11 cellular contexts compared by ENCODE assay signal in the genomic region with DNA sequence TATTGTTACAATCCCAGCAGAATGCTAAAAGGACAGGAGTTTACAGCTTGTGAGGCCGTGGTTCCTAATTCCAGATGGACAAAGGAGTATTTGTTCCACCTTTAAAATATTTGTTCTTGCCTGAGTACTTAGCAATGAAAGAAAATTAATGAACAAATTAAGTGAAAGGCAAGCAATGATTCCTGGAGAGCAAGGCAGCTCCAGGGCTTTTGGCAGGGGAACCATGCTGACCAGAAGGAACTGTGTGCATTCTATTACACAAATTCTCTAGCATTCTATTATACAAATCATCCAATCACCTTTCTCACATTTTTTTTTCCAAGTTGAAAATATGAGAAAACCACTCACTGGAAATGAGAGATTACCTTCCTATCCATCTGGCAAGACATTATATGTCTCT. TPM values are rescaled to one million over a fixed set of nuclear protein-coding genes. Genes with fewer than 3 reads are reported as not detected.
DNase-seq lines count a peak whose midpoint lies in the region; ATAC-seq and TF ChIP-seq lines count a peak whose summit lies in the region.
"Had no signal": no experiment of that assay in that cellular context is flagged by ENCODE, and none has a peak within 500 bp of the region (broad histone marks: within the 10 kb centered on the region; RNA-seq: fewer than 3 reads in every experiment).

No MANE protein-coding gene starts in this region.

- H3K36me3 Mint-ChIP-seq in activated CD4-positive, alpha-beta T cell treated with anti-CD3 and anti-CD28 coated beads, Interleukin-2, amount 10 ng/mL, durations not matched to agents 24 days and 14 days (ENCODE audit: low read depth) = peaks cover 12% of the 10 kb centered on the region
- H3K36me3 Mint-ChIP-seq in activated CD4-positive, alpha-beta memory T cell treated with anti-CD3 and anti-CD28 coated beads, Interleukin-2, amount 10 ng/mL, durations not matched to agents 7 days and 5 days (ENCODE audit: low read depth) = peaks cover 10% of the 10 kb centered on the region
- H3K36me3 Mint-ChIP-seq in immature natural killer cell = peaks cover 6 to 14% (median 7%) of the 10 kb centered on the region in 3 donors

- peaks cover 24% of the 10 kb centered on the region for H3F3A ChIP-seq in smooth muscle cell (ENCODE audit: low read depth)

- H3K9me3 ChIP-seq in smooth muscle cell (replicated peaks; ENCODE audit: low read depth) (no peaks in the 10 kb centered on the region), heart right ventricle (no peaks in the 10 kb centered on the region)

- H3K4me3 ChIP-seq in fibroblast of pulmonary artery (replicated peaks; ENCODE audit: low read depth, low read length) = no peak overlapping the region
- peak overlapping the region; percentile 27 for H3K4me3 ChIP-seq in smooth muscle cell
- H3K4me3 ChIP-seq in heart right ventricle = no peak overlapping the region

- H3K9me3 Mint-ChIP-seq in activated CD4-positive, alpha-beta T cell treated with anti-CD3 and anti-CD28 coated beads, Interleukin-2, amount 10 ng/mL, durations not matched to agents 24 days and 14 days = no peaks in the 10 kb centered on the region
- no peaks in the 10 kb centered on the region for H3K9me3 Mint-ChIP-seq in activated CD4-positive, alpha-beta memory T cell treated with anti-CD3 and anti-CD28 coated beads, Interleukin-2, amount 10 ng/mL, durations not matched to agents 7 days and 5 days
- peaks cover 0 to 2% (median 0%) of the 10 kb centered on the region in 6 donors for H3K9me3 Mint-ChIP-seq in immature natural killer cell

- H3K79me2 ChIP-seq in smooth muscle cell (ENCODE audit: low read depth) = peaks cover 7% of the 10 kb centered on the region

- H3K4me1 Mint-ChIP-seq in activated CD4-positive, alpha-beta T cell treated with anti-CD3 and anti-CD28 coated beads, Interleukin-2, amount 10 ng/mL, durations not matched to agents 24 days and 14 days = peaks cover 51% of the 10 kb centered on the region
- peaks cover 46% of the 10 kb centered on the region for H3K4me1 Mint-ChIP-seq in activated CD4-positive, alpha-beta memory T cell treated with anti-CD3 and anti-CD28 coated beads, Interleukin-2, amount 10 ng/mL, durations not matched to agents 7 days and 5 days
- peaks cover 11 to 16% of the 10 kb centered on the region in 2 donors for H3K4me1 Mint-ChIP-seq in immature natural killer cell

- no peaks in the 10 kb centered on the region for H4K20me1 ChIP-seq in smooth muscle cell (ENCODE audit: low read depth)

- intact Hi-C loops in activated CD4-positive, alpha-beta T cell treated with anti-CD3 and anti-CD28 coated beads, Interleukin-2, amount 10 ng/mL, durations not matched to agents 24 days and 14 days (cut with micrococcal nuclease) = loop anchor here (2.0 to 5.0 kb wide), 8 partner anchors 51 to 1771 kb away; a partner anchor contains a TSS
- intact Hi-C loops in heart right ventricle (cut with DNase I) = loop anchor here in 3 of 10 donors (10.0 kb wide), 3 partner anchors 324 to 374 kb away; no protein-coding TSS in a partner anchor

- peaks cover 13% of the 10 kb centered on the region for H3K27me3 ChIP-seq in smooth muscle cell (ENCODE audit: low read depth)
- peaks cover 0 to 21% (median 0%) of the 10 kb centered on the region in 7 donors for H3K27me3 ChIP-seq in heart right ventricle

- ATAC-seq in heart right ventricle = no peak

- CTCF ChIA-PET in activated CD4-positive, alpha-beta memory T cell treated with anti-CD3 and anti-CD28 coated beads, Interleukin-2, amount 10 ng/mL, durations not matched to agents 7 days and 5 days (lab: Charles Lee) = interaction anchor here (1.7 to 3.0 kb wide), 2 partner anchors 25 to 315 kb away, joined by 9 read pairs; no protein-coding TSS in a partner anchor

- no peak for DNase-seq in activated CD4-positive, alpha-beta T cell treated with anti-CD3 and anti-CD28 coated beads, Interleukin-2, amount 10 ng/mL, durations not matched to agents 24 days and 14 days
- no peak for DNase-seq in activated CD4-positive, alpha-beta T cell treated with anti-CD3 and anti-CD28 coated beads for 4 hours
- DNase-seq in activated CD4-positive, alpha-beta memory T cell treated with anti-CD3 and anti-CD28 coated beads, Interleukin-2, amount 10 ng/mL, durations not matched to agents 7 days and 5 days = no peak
- DNase-seq in fibroblast of pulmonary artery (ENCODE audit: low read depth) = peak; percentile 31
- DNase-seq in smooth muscle cell (lab: John Stamatoyannopoulos, UW; ENCODE audit: unreplicated experiment) = no peak
- DNase-seq in NCI-H82 treated with DMSO at 0.1 percent for 48 hours (lab: John Stamatoyannopoulos, UW; ENCODE audit: unreplicated experiment) = no peak
- DNase-seq in immature natural killer cell = no peak
- no peak for DNase-seq in heart right ventricle
- DNase-seq: hippocampal formation; NCI-H2081; stimulated activated CD4-positive, alpha-beta T cell treated with anti-CD3 and anti-CD28 coated beads, Interleukin-12 subunit alpha, Interleukin-12 subunit beta, amount 100 ng/mL, for 4 hours had no signal

- no peaks in the 10 kb centered on the region for H3K27me3 Mint-ChIP-seq in activated CD4-positive, alpha-beta T cell treated with anti-CD3 and anti-CD28 coated beads, Interleukin-2, amount 10 ng/mL, durations not matched to agents 24 days and 14 days
- H3K27me3 Mint-ChIP-seq in activated CD4-positive, alpha-beta memory T cell treated with anti-CD3 and anti-CD28 coated beads, Interleukin-2, amount 10 ng/mL, durations not matched to agents 7 days and 5 days = no peaks in the 10 kb centered on the region
- H3K27me3 Mint-ChIP-seq in immature natural killer cell (ENCODE audit: low read depth in 3 of 3) = peaks cover 4 to 27% (median 17%) of the 10 kb centered on the region in 3 donors

- peak overlapping the region; percentile 95 for H3K4me3 Mint-ChIP-seq in activated CD4-positive, alpha-beta T cell treated with anti-CD3 and anti-CD28 coated beads, Interleukin-2, amount 10 ng/mL, durations not matched to agents 24 days and 14 days
- peak overlapping the region; percentile 77 for H3K4me3 Mint-ChIP-seq in activated CD4-positive, alpha-beta memory T cell treated with anti-CD3 and anti-CD28 coated beads, Interleukin-2, amount 10 ng/mL, durations not matched to agents 7 days and 5 days
- H3K4me3 Mint-ChIP-seq in immature natural killer cell = peak overlapping the region in 1 of 5 donors; percentile 16

- 58% methylated on average over 1 of the region's 1 CpG for WGBS in smooth muscle cell (ENCODE audit: low lambda C conversion rate)
- 96 to 97% methylated on average over 1 of the region's 1 CpG for WGBS in heart right ventricle, 2 donors

- peak overlapping the region; percentile 86 for H3K4me2 ChIP-seq in smooth muscle cell

- TF ChIP-seq CTCF in fibroblast of pulmonary artery (IDR thresholded peaks at IDR 0.05; ENCODE audit: low read length, missing control alignments) (no peak), smooth muscle cell (IDR thresholded peaks at IDR 0.05; ENCODE audit: borderline replicate concordance, insufficient read depth, poor library complexity, severe bottlenecking) (no peak), heart right ventricle (IDR thresholded peaks at IDR 0.05) (no peak)

- peaks cover 16% of the 10 kb centered on the region for H3K4me1 ChIP-seq in smooth muscle cell (ENCODE audit: low read depth)
- peaks cover 0 to 32% (median 9%) of the 10 kb centered on the region in 9 donors for H3K4me1 ChIP-seq in heart right ventricle

- POLR2A ChIA-PET in activated CD4-positive, alpha-beta memory T cell treated with anti-CD3 and anti-CD28 coated beads, Interleukin-2, amount 10 ng/mL, durations not matched to agents 7 days and 5 days (lab: Charles Lee) = interaction anchor here (1.1 to 2.9 kb wide), 6 partner anchors 17 to 498 kb away, joined by 3 to 13 read pairs (median 4); a partner anchor contains a TSS

- H2AFZ ChIP-seq in smooth muscle cell (ENCODE audit: low read depth) = no peak overlapping the region

- H3K9ac ChIP-seq in smooth muscle cell (ENCODE audit: low read depth) = peak overlapping the region; percentile 74

- H3K27ac ChIP-seq in smooth muscle cell (ENCODE audit: low read depth) (peak overlapping the region; percentile 97), heart right ventricle (peak overlapping the region in 1 of 10 donors; percentile 69)

- H3K36me3 ChIP-seq in smooth muscle cell (ENCODE audit: low read depth) (no peaks in the 10 kb centered on the region), heart right ventricle (peaks cover 0 to 27% (median 13%) of the 10 kb centered on the region in 9 donors)

- peak overlapping the region; percentile 91 for H3K27ac Mint-ChIP-seq in activated CD4-positive, alpha-beta T cell treated with anti-CD3 and anti-CD28 coated beads, Interleukin-2, amount 10 ng/mL, durations not matched to agents 24 days and 14 days
- peak overlapping the region; percentile 80 for H3K27ac Mint-ChIP-seq in activated CD4-positive, alpha-beta memory T cell treated with anti-CD3 and anti-CD28 coated beads, Interleukin-2, amount 10 ng/mL, durations not matched to agents 7 days and 5 days
- H3K27ac Mint-ChIP-seq in immature natural killer cell = no peak overlapping the region

RNA-seq across cellular contexts. Expression of a gene that starts 1.8 kb away (rescaled TPM):
- total RNA-seq in activated CD4-positive, alpha-beta T cell treated with anti-CD3 and anti-CD28 coated beads, Interleukin-2, amount 10 ng/mL, durations not matched to agents 24 days and 14 days = 55.9 and 58.8 TPM in 2 replicates
- 10 to 100 TPM; 28.8 to 29.1 TPM for total RNA-seq in activated CD4-positive, alpha-beta memory T cell treated with anti-CD3 and anti-CD28 coated beads, Interleukin-2, amount 10 ng/mL, durations not matched to agents 7 days and 5 days
- total RNA-seq in smooth muscle cell (13.3 and 13.6 TPM in 2 replicates), heart right ventricle (1 to 10 TPM; 1.1 to 9.4 (median 2.8) TPM)
- polyA plus RNA-seq in smooth muscle cell (5.1 and 6.2 TPM in 2 replicates), immature natural killer cell (not detected), heart right ventricle (under 1 TPM; 0.44 to 0.93 TPM)

Comparison
In these comparisons a context has a peak if more than half of its experiments do, and no peak if none do; other contexts are left out.
1. H3K27ac Mint-ChIP-seq: peak in activated CD4-positive, alpha-beta T cell treated with anti-CD3 and anti-CD28 coated beads, Interleukin-2, amount 10 ng/mL, durations not matched to agents 24 days and 14 days (single experiment) and activated CD4-positive, alpha-beta memory T cell treated with anti-CD3 and anti-CD28 coated beads, Interleukin-2, amount 10 ng/mL, durations not matched to agents 7 days and 5 days (single experiment); none in immature natural killer cell (0 of 6).